In genomic region chr1:234435620-234436019, GRCh38 we compare ENCODE assay signal across 30 cellular contexts.
"Had no signal": no experiment of that assay in that cellular context is flagged by ENCODE, and none has a peak within 500 bp of the region (broad histone marks: within the 10 kb centered on the region; RNA-seq: fewer than 3 reads in every experiment).

No MANE protein-coding gene starts in this region.

- H3K36me3 ChIP-seq: breast epithelium, ovary, prostate gland had no signal

- H3K27ac Mint-ChIP-seq: activated naive CD4-positive, alpha-beta T cell treated with anti-CD3 and anti-CD28 coated beads, Interleukin-2, amount 50 U/mL, for 24 hours; activated naive CD8-positive, alpha-beta T cell treated with anti-CD3 and anti-CD28 coated beads, Interleukin-2, amount 50 U/mL, for 24 hours; activated T-helper 1 cell treated with anti-CD3 and anti-CD28 coated beads, Interleukin-12 subunit alpha, Interleukin-12 subunit beta, Interleukin-2, Interleukin-4 antibody, amounts not matched to agents 30 ng/mL and 10 ng/mL and 1 ng/mL, durations not matched to agents 14 hours and 24 hours and 36 hours; dendritic cell treated with granulocyte-macrophage colony-stimulating factor and Interleukin-4, amounts not matched to agents 40 ng/mL and 50 ng/mL, for 4 days; nephron progenitor cell; stimulated activated memory B cell treated with anti-CD40 and anti-IgM and Interleukin-4, amounts not matched to agents 10 μg/mL and 1 μg/mL and 100 μg/mL, for 72 hours; T-helper 2 cell treated with Interferon-gamma antibody and Interleukin-4, amounts not matched to agents 5 μg/mL and 100 μg/mL, for 36 hours had no signal

- H3K9me3 Mint-ChIP-seq: activated naive CD4-positive, alpha-beta T cell treated with anti-CD3 and anti-CD28 coated beads, Interleukin-2, amount 50 U/mL, for 24 hours; central memory CD8-positive, alpha-beta T cell had no signal

- DNase-seq: activated CD4-positive, alpha-beta T cell treated with anti-CD3 and anti-CD28 coated beads for 4 hours; activated CD4-positive, alpha-beta T cell treated with anti-CD3 and anti-CD28 coated beads, Interleukin-2, amount 50 U/mL, for 4 hours; activated CD8-positive, alpha-beta memory T cell treated with anti-CD3 and anti-CD28 coated beads, Interleukin-2, amount 50 U/mL, for 4 hours; activated gamma-delta T cell; activated naive CD8-positive, alpha-beta T cell treated with anti-CD3 and anti-CD28 coated beads, Interleukin-2, amount 50 U/mL, for 24 hours; activated T-cell treated with anti-CD3 and anti-CD28 coated beads, Interleukin-2, amount 50 U/mL, for 1 hour; foreskin keratinocyte; heart right ventricle; left ventricle myocardium superior; naive B cell; nephron progenitor cell; ovary; stimulated activated CD4-positive, alpha-beta T cell treated with anti-CD3 and anti-CD28 coated beads, Interleukin-1b, Interleukin-23, amount 100 ng/mL, for 48 hours; stimulated activated CD4-positive, alpha-beta T cell treated with anti-CD3 and anti-CD28 coated beads, Interleukin-4, amount 100 ng/mL, for 4 hours; stimulated activated CD8-positive, alpha-beta memory T cell treated with anti-CD3 and anti-CD28 coated beads, Interleukin-4, amount 100 ng/mL, for 48 hours; stomach; T-helper 1 cell; tibial artery; upper lobe of right lung had no signal

- ATAC-seq: activated naive CD8-positive, alpha-beta T cell treated with anti-CD3 and anti-CD28 coated beads, Interleukin-2, amount 50 U/mL, for 24 hours; foreskin keratinocyte; heart right ventricle; left ventricle myocardium superior; stimulated activated memory B cell treated with anti-CD40 and anti-IgM and Interleukin-4, amounts not matched to agents 10 μg/mL and 1 μg/mL and 100 μg/mL, for 72 hours; upper lobe of right lung had no signal

- H3K27me3 Mint-ChIP-seq: activated naive CD4-positive, alpha-beta T cell treated with anti-CD3 and anti-CD28 coated beads, Interleukin-2, amount 50 U/mL, for 24 hours; activated naive CD8-positive, alpha-beta T cell treated with anti-CD3 and anti-CD28 coated beads, Interleukin-2, amount 50 U/mL, for 24 hours; central memory CD8-positive, alpha-beta T cell; dendritic cell treated with granulocyte-macrophage colony-stimulating factor and Interleukin-4, amounts not matched to agents 40 ng/mL and 50 ng/mL, for 4 days; naive B cell; stimulated activated memory B cell treated with anti-CD40 and anti-IgM and Interleukin-4, amounts not matched to agents 10 μg/mL and 1 μg/mL and 100 μg/mL, for 72 hours had no signal

- H3K27me3 ChIP-seq: breast epithelium, esophagus muscularis mucosa, foreskin keratinocyte, heart right ventricle, ovary, right atrium auricular region, stomach, tibial artery, upper lobe of right lung had no signal

- H3K4me2 ChIP-seq: smooth muscle cell had no signal

- H3K4me3 Mint-ChIP-seq: activated naive CD4-positive, alpha-beta T cell treated with anti-CD3 and anti-CD28 coated beads, Interleukin-2, amount 50 U/mL, for 24 hours; activated naive CD8-positive, alpha-beta T cell treated with anti-CD3 and anti-CD28 coated beads, Interleukin-2, amount 50 U/mL, for 24 hours; activated T-helper 1 cell treated with anti-CD3 and anti-CD28 coated beads, Interleukin-12 subunit alpha, Interleukin-12 subunit beta, Interleukin-2, Interleukin-4 antibody, amounts not matched to agents 30 ng/mL and 10 ng/mL and 1 ng/mL, durations not matched to agents 14 hours and 24 hours and 36 hours; central memory CD8-positive, alpha-beta T cell; dendritic cell treated with granulocyte-macrophage colony-stimulating factor and Interleukin-4, amounts not matched to agents 40 ng/mL and 50 ng/mL, for 4 days; naive B cell; nephron progenitor cell; stimulated activated memory B cell treated with anti-CD40 and anti-IgM and Interleukin-4, amounts not matched to agents 10 μg/mL and 1 μg/mL and 100 μg/mL, for 72 hours; T-helper 2 cell treated with Interferon-gamma antibody and Interleukin-4, amounts not matched to agents 5 μg/mL and 100 μg/mL, for 36 hours had no signal

- H3K9me3 ChIP-seq: breast epithelium, ovary, prostate gland, tibial artery, upper lobe of right lung had no signal

- H3K4me3 ChIP-seq: breast epithelium, esophagus muscularis mucosa, heart right ventricle, ovary, prostate gland, right atrium auricular region, smooth muscle cell, stomach, tibial artery, upper lobe of right lung had no signal

- H3K4me1 ChIP-seq: breast epithelium, prostate gland, tibial artery, upper lobe of right lung had no signal

- H3K27ac ChIP-seq: breast epithelium, esophagus muscularis mucosa, foreskin keratinocyte, heart right ventricle, ovary, prostate gland, right atrium auricular region, stomach, tibial artery, upper lobe of right lung had no signal
